In genomic region chr4:93749351-93749761, GRCh38 we compare ENCODE assay signal across 13 cellular contexts.
DNase-seq lines count a peak whose midpoint lies in the region; ATAC-seq and TF ChIP-seq lines count a peak whose summit lies in the region.
"Had no signal": no experiment of that assay in that cellular context is flagged by ENCODE, and none has a peak within 500 bp of the region (broad histone marks: within the 10 kb centered on the region; RNA-seq: fewer than 3 reads in every experiment).

No MANE protein-coding gene starts in this region.

- H2AFZ ChIP-seq in Loucy (ENCODE audit: low read length) = peak overlapping the region; percentile 66

- ATAC-seq in GM19463 (IDR thresholded peaks at IDR 0.05; ENCODE audit: unreplicated experiment) = peak; percentile 72
- peak; percentile 69 for ATAC-seq in HG02943 (IDR thresholded peaks at IDR 0.05; ENCODE audit: low read depth, unreplicated experiment)
- no peak for ATAC-seq in activated naive CD8-positive, alpha-beta T cell treated with anti-CD3 and anti-CD28 coated beads, Interleukin-2, amount 50 U/mL, for 24 hours
- ATAC-seq in activated CD8-positive, alpha-beta T cell treated with anti-CD3 and anti-CD28 coated beads for 36 hours = no peak
- ATAC-seq: T-helper 17 cell had no signal

- no peaks in the 10 kb centered on the region for H4K20me1 ChIP-seq in Loucy (ENCODE audit: insufficient read depth, low read length, poor library complexity, severe bottlenecking)

- no peaks in the 10 kb centered on the region for H3K79me2 ChIP-seq in Loucy (ENCODE audit: insufficient read depth, low read length)

- no peaks in the 10 kb centered on the region for H3K4me1 Mint-ChIP-seq in activated naive CD8-positive, alpha-beta T cell treated with anti-CD3 and anti-CD28 coated beads, Interleukin-2, amount 50 U/mL, for 24 hours
- H3K4me1 Mint-ChIP-seq in activated CD8-positive, alpha-beta T cell treated with anti-CD3 and anti-CD28 coated beads for 36 hours (ENCODE audit: low read depth) = no peaks in the 10 kb centered on the region
- H3K4me1 Mint-ChIP-seq: T-helper 17 cell had no signal

- TF ChIP-seq CTCF in GM13977 (IDR thresholded peaks at IDR 0.05; ENCODE audit: extremely low read depth, insufficient read depth, missing control alignments) = no peak
- no peak for TF ChIP-seq CTCF in Loucy (conservative IDR thresholded peaks at IDR 0.05; ENCODE audit: low read length)
- TF ChIP-seq CTCF in Peyer's patch (IDR thresholded peaks at IDR 0.05) = no peak
- TF ChIP-seq CTCF in activated CD8-positive, alpha-beta T cell treated with anti-CD3 and anti-CD28 coated beads for 36 hours (IDR thresholded peaks at IDR 0.05) = no peak

- no peak overlapping the region for H3K27ac ChIP-seq in Peyer's patch

- no peak for TF ChIP-seq POLR2A in Peyer's patch (IDR thresholded peaks at IDR 0.05)

- H3K9me3 ChIP-seq in Loucy (ENCODE audit: insufficient read depth, low read depth, low read length) = no peaks in the 10 kb centered on the region
- no peaks in the 10 kb centered on the region for H3K9me3 ChIP-seq in Peyer's patch
- H3K9me3 ChIP-seq: BE2C had no signal

- H3K4me2 ChIP-seq in Loucy (ENCODE audit: low read depth, low read length, poor library complexity, severe bottlenecking) = peak overlapping the region; percentile 43

- peak overlapping the region; percentile 14 for H3K4me3 ChIP-seq in Loucy (ENCODE audit: low read length, poor library complexity, severe bottlenecking)
- no peak overlapping the region for H3K4me3 ChIP-seq in Peyer's patch

- POLR2A ChIA-PET in activated CD8-positive, alpha-beta T cell treated with anti-CD3 and anti-CD28 coated beads for 36 hours (lab: Charles Lee) = no interaction called here

- no peak overlapping the region for H3K9ac ChIP-seq in Loucy (ENCODE audit: low read depth, low read length, poor library complexity, severe bottlenecking)

- peak; percentile 30 for DNase-seq in GM13977 (ENCODE audit: low spot score)
- DNase-seq in ACHN = no peak
- DNase-seq in Peyer's patch = no peak
- no peak for DNase-seq in activated naive CD8-positive, alpha-beta T cell treated with anti-CD3 and anti-CD28 coated beads, Interleukin-2, amount 50 U/mL, for 24 hours
- no peak for DNase-seq in activated CD8-positive, alpha-beta T cell treated with anti-CD3 and anti-CD28 coated beads for 36 hours
- DNase-seq: BE2C; central memory CD4-positive, alpha-beta T cell; foreskin fibroblast; Kasumi-1; T-helper 17 cell had no signal

- no peaks in the 10 kb centered on the region for H3K9me2 ChIP-seq in Loucy (replicated peaks; ENCODE audit: low read depth, low read length)

- CTCF ChIA-PET in activated CD8-positive, alpha-beta T cell treated with anti-CD3 and anti-CD28 coated beads for 36 hours (lab: Charles Lee) = no interaction called here

- no peak overlapping the region for H3K27ac Mint-ChIP-seq in activated naive CD8-positive, alpha-beta T cell treated with anti-CD3 and anti-CD28 coated beads, Interleukin-2, amount 50 U/mL, for 24 hours
- H3K27ac Mint-ChIP-seq in activated CD8-positive, alpha-beta T cell treated with anti-CD3 and anti-CD28 coated beads for 36 hours = no peak overlapping the region
- H3K27ac Mint-ChIP-seq: T-helper 17 cell had no signal

- H3K9me3 Mint-ChIP-seq in activated naive CD8-positive, alpha-beta T cell treated with anti-CD3 and anti-CD28 coated beads, Interleukin-2, amount 50 U/mL, for 24 hours = no peaks in the 10 kb centered on the region
- H3K9me3 Mint-ChIP-seq in activated CD8-positive, alpha-beta T cell treated with anti-CD3 and anti-CD28 coated beads for 36 hours = no peaks in the 10 kb centered on the region

- no peaks in the 10 kb centered on the region for H3K27me3 Mint-ChIP-seq in activated naive CD8-positive, alpha-beta T cell treated with anti-CD3 and anti-CD28 coated beads, Interleukin-2, amount 50 U/mL, for 24 hours
- no peaks in the 10 kb centered on the region for H3K27me3 Mint-ChIP-seq in activated CD8-positive, alpha-beta T cell treated with anti-CD3 and anti-CD28 coated beads for 36 hours

- H3K36me3 Mint-ChIP-seq in activated naive CD8-positive, alpha-beta T cell treated with anti-CD3 and anti-CD28 coated beads, Interleukin-2, amount 50 U/mL, for 24 hours (ENCODE audit: low read depth) = no peaks in the 10 kb centered on the region
- H3K36me3 Mint-ChIP-seq in activated CD8-positive, alpha-beta T cell treated with anti-CD3 and anti-CD28 coated beads for 36 hours (ENCODE audit: low read depth) = no peaks in the 10 kb centered on the region

- H3F3A ChIP-seq in Loucy (ENCODE audit: low read depth) = no peaks in the 10 kb centered on the region

- H3K4me3 Mint-ChIP-seq in activated naive CD8-positive, alpha-beta T cell treated with anti-CD3 and anti-CD28 coated beads, Interleukin-2, amount 50 U/mL, for 24 hours = no peak overlapping the region
- H3K4me3 Mint-ChIP-seq in activated CD8-positive, alpha-beta T cell treated with anti-CD3 and anti-CD28 coated beads for 36 hours = no peak overlapping the region
- H3K4me3 Mint-ChIP-seq: T-helper 17 cell had no signal

- in situ Hi-C loops in GM13977 (cut with MboI; ENCODE audit: low pct_unique_long_range_greater_than_20kb, low sequenced_read_pairs, unreplicated experiment) = no loop called here
- in situ Hi-C loops in ACHN (cut with HindIII; ENCODE audit: low pct_ligation_motif_present, low pct_unique_long_range_greater_than_20kb, low sequenced_read_pairs) = no loop called here

- intact Hi-C loops in activated CD8-positive, alpha-beta T cell treated with anti-CD3 and anti-CD28 coated beads for 36 hours (cut with micrococcal nuclease) = no loop called here

- H3K36me3 ChIP-seq in Loucy (ENCODE audit: insufficient read depth, low read length) (no peaks in the 10 kb centered on the region), Peyer's patch (no peaks in the 10 kb centered on the region)
- H3K36me3 ChIP-seq: BE2C had no signal

- H3K4me1 ChIP-seq in Loucy (ENCODE audit: insufficient read depth, low read length, poor library complexity, severe bottlenecking) (no peaks in the 10 kb centered on the region), Peyer's patch (no peaks in the 10 kb centered on the region)
- H3K4me1 ChIP-seq: BE2C had no signal

- no peaks in the 10 kb centered on the region for H3K27me3 ChIP-seq in Loucy (ENCODE audit: insufficient read depth, low read length, poor library complexity, severe bottlenecking)
- no peaks in the 10 kb centered on the region for H3K27me3 ChIP-seq in Peyer's patch

Comparison
In these comparisons a context has a peak if more than half of its experiments do, and no peak if none do; other contexts are left out.
1. ATAC-seq: peak in GM19463 (single experiment) and HG02943 (single experiment); none in activated naive CD8-positive, alpha-beta T cell treated with anti-CD3 and anti-CD28 coated beads, Interleukin-2, amount 50 U/mL, for 24 hours (single experiment) and activated CD8-positive, alpha-beta T cell treated with anti-CD3 and anti-CD28 coated beads for 36 hours (single experiment).